In genomic region chr12:55715169-55715764, GRCh38 we compare ENCODE assay signal across 8 cellular contexts. TPM values are rescaled to one million over a fixed set of nuclear protein-coding genes. Genes with fewer than 3 reads are reported as not detected.
DNase-seq lines count a peak whose midpoint lies in the region; ATAC-seq and TF ChIP-seq lines count a peak whose summit lies in the region.

No MANE protein-coding gene starts in this region.

- no peaks in the 10 kb centered on the region for H3K36me3 ChIP-seq in cardiac muscle cell
- peaks cover 0 to 8% of the 10 kb centered on the region in 2 donors for H3K36me3 ChIP-seq in lung (ENCODE audit: control insufficient read depth in 2 of 2, insufficient read depth in 2 of 2, low read length in 2 of 2)
- H3K36me3 ChIP-seq in urinary bladder (ENCODE audit: insufficient read depth): no peaks in the 10 kb centered on the region

- DNase-seq in cardiac muscle cell (ENCODE audit: low read depth in 1 of 2, low spot score in 1 of 2): no peak
- DNase-seq in Right ventricle myocardium superior: no peak
- DNase-seq in astrocyte of the spinal cord (ENCODE audit: low read depth, low spot score): no peak
- no peak for DNase-seq in lung (ENCODE audit: low spot score)
- no peak for DNase-seq in hypothalamus (lab: John Stamatoyannopoulos, UW)
- no peak for DNase-seq in HPDE6-E6E7 (ENCODE audit: extremely low spot score)

- in situ Hi-C loops in astrocyte of the spinal cord (cut with HindIII; ENCODE audit: low sequenced_read_pairs): no loop called here

- H3K27ac ChIP-seq in cardiac muscle cell: peak overlapping the region; percentile 91
- H3K27ac ChIP-seq in lung (ENCODE audit: low read depth in 1 of 2, low read length in 1 of 2): peak overlapping the region; percentile 89 to 94
- peak overlapping the region; percentile 89 for H3K27ac ChIP-seq in urinary bladder (ENCODE audit: low read depth)

- ATAC-seq in Right ventricle myocardium superior (ENCODE audit: poor library complexity) (no peak), lung (ENCODE audit: insufficient read depth, low FRiP score) (no peak), HG02623 (IDR thresholded peaks at IDR 0.05; ENCODE audit: unreplicated experiment) (no peak)

- WGBS in lung, 2 donors: 67 to 69% methylated on average over 7 of the region's 7 CpGs
- 38% methylated on average over 7 of the region's 7 CpGs for WGBS in urinary bladder

- intact Hi-C loops in Right ventricle myocardium superior (cut with DNase I): no loop called here

- H3K4me3 ChIP-seq in cardiac muscle cell: peak overlapping the region; percentile 93
- H3K4me3 ChIP-seq in astrocyte of the spinal cord (ENCODE audit: low read depth, low read length): peak overlapping the region; percentile 63
- H3K4me3 ChIP-seq in lung: peak overlapping the region; percentile 69
- H3K4me3 ChIP-seq in urinary bladder (ENCODE audit: low read depth, low read length): peak overlapping the region; percentile 71

- H3K4me1 ChIP-seq in cardiac muscle cell (ENCODE audit: low read depth) (peaks cover 28% of the 10 kb centered on the region), lung (ENCODE audit: control insufficient read depth in 2 of 2, insufficient read depth in 2 of 2, low read length in 2 of 2) (peaks cover 14 to 21% of the 10 kb centered on the region in 2 donors), urinary bladder (ENCODE audit: insufficient read depth) (no peaks in the 10 kb centered on the region)

- H3K9me3 ChIP-seq in cardiac muscle cell (ENCODE audit: low read depth) (no peaks in the 10 kb centered on the region), lung (ENCODE audit: control insufficient read depth in 2 of 2, insufficient read depth in 1 of 2, low read length in 1 of 2) (no peaks in the 10 kb centered on the region)

- TF ChIP-seq CTCF in cardiac muscle cell (IDR thresholded peaks at IDR 0.05; ENCODE audit: low read depth, low read length): no peak
- TF ChIP-seq CTCF in astrocyte of the spinal cord (IDR thresholded peaks at IDR 0.05; ENCODE audit: low read depth, low read length): no peak
- TF ChIP-seq CTCF in lung (IDR thresholded peaks at IDR 0.05; ENCODE audit: control extremely low read depth, extremely low read depth): no peak

- H3K27me3 ChIP-seq in cardiac muscle cell (no peaks in the 10 kb centered on the region), lung (ENCODE audit: control insufficient read depth, insufficient read depth) (no peaks in the 10 kb centered on the region)

RNA-seq across cellular contexts. Expression of gene BLOC1S1, which starts 0.6 kb away (rescaled TPM):
- total RNA-seq in cardiac muscle cell (133 and 194 TPM in 2 replicates), Right ventricle myocardium superior (119 TPM), lung (100 to 1,000 TPM in 1 of 2 donors, 10 to 100 TPM in 1; 53.9 to 132 TPM), urinary bladder (48.4 TPM)
- polyA plus RNA-seq in cardiac muscle cell (147 and 159 TPM in 2 replicates), lung (100 to 1,000 TPM; 351 to 374 TPM), urinary bladder (237 TPM)

RNA-seq across cellular contexts. Expression of gene RDH5, which starts 4.9 kb away (rescaled TPM):
- 10.1 and 11.2 TPM in 2 replicates for total RNA-seq in cardiac muscle cell
- polyA plus RNA-seq in cardiac muscle cell: 6.6 and 12.6 TPM in 2 replicates
- total RNA-seq in Right ventricle myocardium superior: 10.1 TPM
- total RNA-seq in lung: 1 to 10 TPM; 4.4 to 5.4 TPM
- polyA plus RNA-seq in lung: 1 to 10 TPM; 3.1 to 3.4 TPM
- total RNA-seq in urinary bladder: 8.1 TPM
- polyA plus RNA-seq in urinary bladder: 8.7 TPM

RNA-seq across cellular contexts. Expression of gene ITGA7, which starts 7.6 kb away (rescaled TPM):
- total RNA-seq in cardiac muscle cell (93.9 and 101 TPM in 2 replicates), Right ventricle myocardium superior (437 TPM), lung (10 to 100 TPM; 13.5 to 28.4 TPM), urinary bladder (36.0 TPM)
- polyA plus RNA-seq in cardiac muscle cell (32.9 and 39.5 TPM in 2 replicates), lung (10 to 100 TPM in 1 of 2 donors, 1 to 10 TPM in 1; 8.2 to 22.0 TPM), urinary bladder (87.5 TPM)

RNA-seq across cellular contexts. Expression of gene CD63, which starts 13.5 kb away (rescaled TPM):
- total RNA-seq in cardiac muscle cell (268 and 584 TPM in 2 replicates), Right ventricle myocardium superior (723 TPM), lung (1,000 to 10,000 TPM in 1 of 2 donors, 100 to 1,000 TPM in 1; 516 to 1,425 TPM), urinary bladder (682 TPM)
- polyA plus RNA-seq in cardiac muscle cell (694 and 1,103 TPM in 2 replicates), lung (1,000 to 10,000 TPM; 1,829 to 2,824 TPM), urinary bladder (1,016 TPM)

RNA-seq across cellular contexts. Expression of gene GDF11, which starts 27.7 kb away (rescaled TPM):
- total RNA-seq in cardiac muscle cell: 53.1 and 54.2 TPM in 2 replicates
- 13.5 and 14.1 TPM in 2 replicates for polyA plus RNA-seq in cardiac muscle cell
- total RNA-seq in Right ventricle myocardium superior: 6.0 TPM
- total RNA-seq in lung: 1 to 10 TPM; 2.8 to 8.3 TPM
- polyA plus RNA-seq in lung: 1 to 10 TPM in 1 of 2 donors, under 1 TPM in 1; 0.93 to 3.5 TPM
- 5.6 TPM for total RNA-seq in urinary bladder
- 11.0 TPM for polyA plus RNA-seq in urinary bladder
